ENCODE assay signal across 8 cellular contexts in the genomic region with DNA sequence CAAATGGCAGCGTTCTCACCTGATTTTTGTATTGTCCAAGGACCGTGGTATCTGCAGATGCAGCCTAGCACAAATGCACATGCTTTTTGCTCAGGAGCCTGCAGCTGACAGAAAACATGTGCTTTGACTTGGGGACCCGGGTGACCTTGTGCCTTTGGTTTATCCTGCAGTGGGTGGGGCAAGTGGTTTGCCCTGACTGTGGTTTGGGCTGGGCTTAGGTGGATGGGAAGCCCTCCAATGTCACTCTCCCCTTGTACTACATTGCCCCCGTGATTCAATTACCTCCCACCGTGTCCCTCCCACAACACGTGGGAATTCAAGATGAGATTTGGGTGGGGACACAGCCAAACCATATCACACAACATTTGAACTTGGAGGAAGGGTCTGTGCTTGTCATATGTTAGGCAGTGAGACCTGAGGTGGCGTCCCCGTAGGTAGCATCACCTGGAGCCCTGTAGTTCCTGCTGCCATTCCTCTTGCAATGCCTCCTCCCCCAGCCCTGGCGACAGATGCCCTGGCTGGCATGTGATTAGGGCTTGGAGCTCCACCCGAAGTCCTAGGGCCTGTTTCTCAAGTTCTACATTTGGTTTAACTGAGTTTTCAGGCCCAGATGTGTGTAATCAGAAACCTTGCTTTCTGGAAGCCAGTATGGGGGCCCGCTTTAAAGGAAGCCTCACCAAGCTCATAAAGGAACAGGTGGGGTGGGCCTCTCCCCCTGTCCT. TPM values are rescaled to one million over a fixed set of nuclear protein-coding genes. Genes with fewer than 3 reads are reported as not detected.
DNase-seq lines count a peak whose midpoint lies in the region; ATAC-seq and TF ChIP-seq lines count a peak whose summit lies in the region.

No MANE protein-coding gene starts in this region.

- CTCF ChIA-PET in BJ (lab: Yijun Ruan, JAX): interaction anchor here (0.6 to 2.7 kb wide), 8 partner anchors 42 to 118 kb away, joined by 3 to 15 read pairs (median 4); no protein-coding TSS in a partner anchor

- no peaks in the 10 kb centered on the region for H3K36me3 ChIP-seq in BJ (ENCODE audit: control insufficient read depth, insufficient read depth, low read length)
- no peaks in the 10 kb centered on the region for H3K36me3 ChIP-seq in ascending aorta

- peaks cover 0 to 21% of the 10 kb centered on the region in 2 donors for H3K4me1 ChIP-seq in ascending aorta

- peak overlapping the region; percentile 92 for H3K4me3 Mint-ChIP-seq in HFFc6
- H3K4me3 Mint-ChIP-seq in mesothelial cell of epicardium: peak overlapping the region; percentile 79

- intact Hi-C loops in ascending aorta (cut with DNase I): loop anchor here (5.0 kb wide), 2 partner anchors 36 to 114 kb away; no protein-coding TSS in a partner anchor

- no peak for TF ChIP-seq CTCF in BJ (IDR thresholded peaks at IDR 0.05; ENCODE audit: insufficient read depth, low read depth, low read length)
- no peak for TF ChIP-seq CTCF in HFFc6 (IDR thresholded peaks at IDR 0.05)
- no peak for TF ChIP-seq CTCF in ascending aorta (IDR thresholded peaks at IDR 0.05)
- no peak for TF ChIP-seq CTCF in mesothelial cell of epicardium (IDR thresholded peaks at IDR 0.05; ENCODE audit: unreplicated experiment)

- H3K27ac Mint-ChIP-seq in HFFc6 (peak overlapping the region; percentile 42), mesothelial cell of epicardium (no peak overlapping the region)

- DNase-seq in BJ (ENCODE audit: low read depth): no peak
- no peak for DNase-seq in HFFc6
- DNase-seq in ascending aorta (ENCODE audit: low spot score in 2 of 2): no peak
- no peak for DNase-seq in mesothelial cell of epicardium (ENCODE audit: low spot score in 2 of 2, unreplicated experiment in 2 of 2)
- DNase-seq in putamen (ENCODE audit: low spot score): no peak
- no peak for DNase-seq in medulla oblongata (ENCODE audit: extremely low spot score)
- DNase-seq in activated CD4-positive, alpha-beta T cell treated with anti-CD3 and anti-CD28 coated beads, Interleukin-2, amount 50 U/mL, for 1 hour: no peak

- H3K9me3 Mint-ChIP-seq in HFFc6 (no peaks in the 10 kb centered on the region), mesothelial cell of epicardium (no peaks in the 10 kb centered on the region)

- H3K27me3 ChIP-seq in BJ (ENCODE audit: control insufficient read depth, insufficient read depth, low read length) (no peaks in the 10 kb centered on the region), ascending aorta (no peaks in the 10 kb centered on the region)

- no peaks in the 10 kb centered on the region for H3K27me3 Mint-ChIP-seq in HFFc6 (ENCODE audit: insufficient read depth)
- H3K27me3 Mint-ChIP-seq in mesothelial cell of epicardium (ENCODE audit: low read depth): peaks cover 26% of the 10 kb centered on the region

- peaks cover 33% of the 10 kb centered on the region for H3K4me1 Mint-ChIP-seq in HFFc6 (ENCODE audit: low read depth)
- H3K4me1 Mint-ChIP-seq in mesothelial cell of epicardium: peaks cover 28% of the 10 kb centered on the region

- no peaks in the 10 kb centered on the region for H3K9me3 ChIP-seq in ascending aorta

- no peak for ATAC-seq in HG02981 (IDR thresholded peaks at IDR 0.05; ENCODE audit: unreplicated experiment)

- H3K27ac ChIP-seq in ascending aorta: peak overlapping the region; percentile 75 to 80

- H3K36me3 Mint-ChIP-seq in HFFc6 (ENCODE audit: low read depth) (no peaks in the 10 kb centered on the region), mesothelial cell of epicardium (no peaks in the 10 kb centered on the region)

- H3K4me3 ChIP-seq in BJ (ENCODE audit: low read depth, low read length): peak overlapping the region; percentile 95
- H3K4me3 ChIP-seq in ascending aorta: peak overlapping the region; percentile 72 to 76

- POLR2A ChIA-PET in BJ (lab: Charles Lee): no interaction called here

RNA-seq across cellular contexts. Expression of a gene that starts 2.1 kb away (rescaled TPM):
- polyA plus RNA-seq in BJ (2011; rRNA removed): 2.4 and 3.4 TPM in 2 replicates
- polyA minus RNA-seq in BJ (2011; rRNA and poly(A)+ RNA removed): 9.7 and 9.8 TPM in 2 replicates
- 10 to 100 TPM in 4 of 6 experiments, 1 to 10 TPM in 2; 6.3 to 13.2 (median 11.9) TPM for total RNA-seq in HFFc6 (2021; fragmentation: NEBNext Ultra II Directional; extraction: Animal tissue kit (Norgen Biotek cat#: 25700))
- total RNA-seq in ascending aorta (7.2 TPM), mesothelial cell of epicardium (3.2 to 3.8 TPM (median 3.5 TPM) in 3 replicates)
